9 cellular contexts compared by ENCODE assay signal in genomic region chr2:134232868-134233732, GRCh38. TPM values are rescaled to one million over a fixed set of nuclear protein-coding genes. Genes with fewer than 3 reads are reported as not detected.
DNase-seq lines count a peak whose midpoint lies in the region; ATAC-seq and TF ChIP-seq lines count a peak whose summit lies in the region.
"Had no signal": no experiment of that assay in that cellular context is flagged by ENCODE, and none has a peak within 500 bp of the region (broad histone marks: within the 10 kb centered on the region; RNA-seq: fewer than 3 reads in every experiment).

No MANE protein-coding gene starts in this region.

- H3K36me3 Mint-ChIP-seq in CD8-positive, alpha-beta memory T cell = peaks cover 0 to 9% (median 4%) of the 10 kb centered on the region in 3 donors
- peaks cover 20% of the 10 kb centered on the region for H3K36me3 Mint-ChIP-seq in activated naive CD8-positive, alpha-beta T cell treated with anti-CD3 and anti-CD28 coated beads, Interleukin-2, amount 10 ng/mL, durations not matched to agents 7 days and 5 days

- CTCF ChIA-PET in CD8-positive, alpha-beta memory T cell (lab: Charles Lee) = interaction anchor here (0.7 to 3.1 kb wide), 4 partner anchors 12 to 25 kb away, joined by 5 to 24 read pairs (median 10); no protein-coding TSS in a partner anchor

- peak overlapping the region; percentile 11 for H3K4me3 ChIP-seq in CD8-positive, alpha-beta memory T cell (ENCODE audit: low read length)
- no peak overlapping the region for H3K4me3 ChIP-seq in stomach
- H3K4me3 ChIP-seq in thyroid gland (replicated peaks in 1 of 3) = no peak overlapping the region

- TF ChIP-seq POLR2A in stomach (IDR thresholded peaks at IDR 0.05) (no peak), erythroblast (IDR thresholded peaks at IDR 0.05; ENCODE audit: low read length) (no peak), thyroid gland (IDR thresholded peaks at IDR 0.05) (no peak)

- WGBS in stomach, 5 donors = 57 to 77% (median 63%) methylated on average over 2 of the region's 2 CpGs
- 93 to 96% methylated on average over 2 of the region's 2 CpGs for WGBS in thyroid gland, 2 donors

- intact Hi-C loops in stomach (cut with DNase I; ENCODE audit: low total_unique reads) (no loop called here), thyroid gland (cut with DNase I) (no loop called here)

- peak overlapping the region; percentile 49 to 88 (median 70) for H3K4me3 Mint-ChIP-seq in CD8-positive, alpha-beta memory T cell
- H3K4me3 Mint-ChIP-seq in activated naive CD8-positive, alpha-beta T cell treated with anti-CD3 and anti-CD28 coated beads, Interleukin-2, amount 10 ng/mL, durations not matched to agents 7 days and 5 days = peak overlapping the region; percentile 53

- H3K36me3 ChIP-seq in CD8-positive, alpha-beta memory T cell (ENCODE audit: insufficient read depth, low read length) = no peaks in the 10 kb centered on the region
- H3K36me3 ChIP-seq in stomach (no peaks in the 10 kb centered on the region), thyroid gland (no peaks in the 10 kb centered on the region)

- peak in 1 of 7 experiments; percentile 5 for TF ChIP-seq CTCF in stomach (IDR thresholded peaks at IDR 0.05)
- no peak for TF ChIP-seq CTCF in thyroid gland (IDR thresholded peaks at IDR 0.05)

- H3K27ac Mint-ChIP-seq in CD8-positive, alpha-beta memory T cell = peak overlapping the region; percentile 72 to 98 (median 90)
- H3K27ac Mint-ChIP-seq in activated naive CD8-positive, alpha-beta T cell treated with anti-CD3 and anti-CD28 coated beads, Interleukin-2, amount 10 ng/mL, durations not matched to agents 7 days and 5 days = peak overlapping the region; percentile 89

- peaks cover 86 to 94% (median 90%) of the 10 kb centered on the region in 3 donors for H3K4me1 Mint-ChIP-seq in CD8-positive, alpha-beta memory T cell
- H3K4me1 Mint-ChIP-seq in activated naive CD8-positive, alpha-beta T cell treated with anti-CD3 and anti-CD28 coated beads, Interleukin-2, amount 10 ng/mL, durations not matched to agents 7 days and 5 days = peaks cover 62% of the 10 kb centered on the region

- H3K27ac ChIP-seq in CD8-positive, alpha-beta memory T cell (ENCODE audit: low read depth, low read length) = peak overlapping the region; percentile 26
- H3K27ac ChIP-seq in stomach (peak overlapping the region; percentile 61 to 83 (median 69)), thyroid gland (peak overlapping the region in 1 of 3 donors; percentile 39)

- ATAC-seq in GM19455 (IDR thresholded peaks at IDR 0.05; ENCODE audit: unreplicated experiment) (peak; percentile 23), HG03469 (IDR thresholded peaks at IDR 0.05; ENCODE audit: unreplicated experiment) (peak; percentile 21)
- ATAC-seq in activated naive CD8-positive, alpha-beta T cell treated with anti-CD3 and anti-CD28 coated beads, Interleukin-2, amount 10 ng/mL, durations not matched to agents 7 days and 5 days (ENCODE audit: low read depth) = peak; percentile 84
- ATAC-seq: HCT116 had no signal

- H3K9me3 Mint-ChIP-seq in CD8-positive, alpha-beta memory T cell = peaks cover 0 to 8% (median 3%) of the 10 kb centered on the region in 5 donors
- peaks cover 10% of the 10 kb centered on the region for H3K9me3 Mint-ChIP-seq in activated naive CD8-positive, alpha-beta T cell treated with anti-CD3 and anti-CD28 coated beads, Interleukin-2, amount 10 ng/mL, durations not matched to agents 7 days and 5 days

- H3K27me3 ChIP-seq in CD8-positive, alpha-beta memory T cell (ENCODE audit: insufficient read depth, low read length, poor library complexity, severe bottlenecking) = no peaks in the 10 kb centered on the region
- no peaks in the 10 kb centered on the region for H3K27me3 ChIP-seq in stomach
- no peaks in the 10 kb centered on the region for H3K27me3 ChIP-seq in thyroid gland

- POLR2A ChIA-PET in CD8-positive, alpha-beta memory T cell (lab: Charles Lee) = no interaction called here
- POLR2A ChIA-PET in activated naive CD8-positive, alpha-beta T cell treated with anti-CD3 and anti-CD28 coated beads, Interleukin-2, amount 10 ng/mL, durations not matched to agents 7 days and 5 days (lab: Charles Lee) = interaction anchor here (1.1 kb wide), 1 partner anchor 16 kb away, joined by 4 read pairs; no protein-coding TSS in a partner anchor

- peak in 2 of 5 donors; percentile 46 to 64 for DNase-seq in CD8-positive, alpha-beta memory T cell
- no peak for DNase-seq in activated naive CD8-positive, alpha-beta T cell treated with anti-CD3 and anti-CD28 coated beads, Interleukin-2, amount 10 ng/mL, durations not matched to agents 7 days and 5 days
- DNase-seq in stomach = no peak
- DNase-seq in erythroblast (lab: John Stamatoyannopoulos, UW) = no peak
- DNase-seq in stimulated activated CD4-positive, alpha-beta T cell treated with anti-CD3 and anti-CD28 coated beads, Interleukin-2, amount 100 ng/mL, for 24 hours = no peak
- DNase-seq in thyroid gland = no peak

- H3K9me3 ChIP-seq in CD8-positive, alpha-beta memory T cell (ENCODE audit: low read length) = peaks cover 7% of the 10 kb centered on the region
- H3K9me3 ChIP-seq in stomach = peaks cover 0 to 7% (median 3%) of the 10 kb centered on the region in 4 donors
- no peaks in the 10 kb centered on the region for H3K9me3 ChIP-seq in thyroid gland

- no peaks in the 10 kb centered on the region for H3K27me3 Mint-ChIP-seq in CD8-positive, alpha-beta memory T cell
- H3K27me3 Mint-ChIP-seq in activated naive CD8-positive, alpha-beta T cell treated with anti-CD3 and anti-CD28 coated beads, Interleukin-2, amount 10 ng/mL, durations not matched to agents 7 days and 5 days = no peaks in the 10 kb centered on the region

- no peak for TF ChIP-seq EP300 in stomach (IDR thresholded peaks at IDR 0.05)

- peaks cover 63% of the 10 kb centered on the region for H3K4me1 ChIP-seq in CD8-positive, alpha-beta memory T cell (ENCODE audit: insufficient read depth, low read length)
- H3K4me1 ChIP-seq in stomach (peaks cover 32 to 67% (median 44%) of the 10 kb centered on the region in 4 donors), thyroid gland (peaks cover 0 to 17% of the 10 kb centered on the region in 2 donors)

RNA-seq across cellular contexts. Expression of gene MGAT5, which starts 20.8 kb away (rescaled TPM):
- total RNA-seq in CD8-positive, alpha-beta memory T cell = 10 to 100 TPM; 40.9 to 42.4 TPM
- polyA plus RNA-seq in CD8-positive, alpha-beta memory T cell = 6.4 TPM
- total RNA-seq in activated naive CD8-positive, alpha-beta T cell treated with anti-CD3 and anti-CD28 coated beads, Interleukin-2, amount 10 ng/mL, durations not matched to agents 7 days and 5 days = 10 to 100 TPM; 66.3 to 70.9 TPM
- 100 to 1,000 TPM in 1 of 5 donors, 10 to 100 TPM in 4; 35.0 to 125 (median 75.8) TPM for total RNA-seq in stomach
- polyA plus RNA-seq in stomach = 1 to 10 TPM; 3.9 to 5.4 (median 4.4) TPM
- 10 to 100 TPM; 47.5 to 64.4 (median 50.4) TPM for total RNA-seq in thyroid gland

Comparison
In these comparisons a context has a peak if more than half of its experiments do, and no peak if none do; other contexts are left out.
1. ATAC-seq: peak in every context shown above with its lines; median percentile 84 in activated naive CD8-positive, alpha-beta T cell treated with anti-CD3 and anti-CD28 coated beads, Interleukin-2, amount 10 ng/mL, durations not matched to agents 7 days and 5 days; 23 in GM19455; 21 in HG03469.